In genomic region chr13:78133511-78133910, GRCh38 we compare ENCODE assay signal across 34 cellular contexts.
"Had no signal": no experiment of that assay in that cellular context is flagged by ENCODE, and none has a peak within 500 bp of the region (broad histone marks: within the 10 kb centered on the region; RNA-seq: fewer than 3 reads in every experiment).

No MANE protein-coding gene starts in this region.

- H3K36me3 Mint-ChIP-seq: activated CD4-positive, alpha-beta memory T cell treated with anti-CD3 and anti-CD28 coated beads for 36 hours; activated CD8-positive, alpha-beta memory T cell treated with anti-CD3 and anti-CD28 coated beads, Interleukin-2, amount 10 ng/mL, durations not matched to agents 7 days and 5 days; activated naive CD4-positive, alpha-beta T cell treated with anti-CD3 and anti-CD28 coated beads, Interleukin-2, amount 50 U/mL, for 24 hours; activated naive CD8-positive, alpha-beta T cell treated with anti-CD3 and anti-CD28 coated beads for 36 hours had no signal

- H3K4me3 Mint-ChIP-seq: activated CD4-positive, alpha-beta memory T cell treated with anti-CD3 and anti-CD28 coated beads for 36 hours; activated CD4-positive, alpha-beta T cell treated with anti-CD3 and anti-CD28 coated beads for 36 hours; activated CD4-positive, alpha-beta T cell treated with anti-CD3 and anti-CD28 coated beads, Interleukin-2, amount 10 ng/mL, durations not matched to agents 24 days and 14 days; activated CD8-positive, alpha-beta memory T cell treated with anti-CD3 and anti-CD28 coated beads, Interleukin-2, amount 10 ng/mL, durations not matched to agents 7 days and 5 days; activated CD8-positive, alpha-beta T cell treated with anti-CD3 and anti-CD28 coated beads, Interleukin-2, amount 10 ng/mL, durations not matched to agents 7 days and 5 days; activated naive CD4-positive, alpha-beta T cell treated with anti-CD3 and anti-CD28 coated beads for 36 hours; activated naive CD4-positive, alpha-beta T cell treated with anti-CD3 and anti-CD28 coated beads, Interleukin-2, amount 50 U/mL, for 24 hours; activated naive CD8-positive, alpha-beta T cell treated with anti-CD3 and anti-CD28 coated beads for 36 hours; activated naive CD8-positive, alpha-beta T cell treated with anti-CD3 and anti-CD28 coated beads, Interleukin-2, amount 50 U/mL, for 24 hours; activated T-helper 1 cell treated with anti-CD3 and anti-CD28 coated beads, Interleukin-12 subunit alpha, Interleukin-12 subunit beta, Interleukin-2, Interleukin-4 antibody, amounts not matched to agents 30 ng/mL and 10 ng/mL and 1 ng/mL, durations not matched to agents 14 hours and 24 hours and 36 hours; effector memory CD8-positive, alpha-beta T cell; T-helper 2 cell treated with Interferon-gamma antibody and Interleukin-4, amounts not matched to agents 5 μg/mL and 100 μg/mL, for 36 hours had no signal

- H3K27ac ChIP-seq: adrenal gland, body of pancreas, esophagus muscularis mucosa, foreskin keratinocyte, gastroesophageal sphincter, heart right ventricle, hepatocyte had no signal

- H2AFZ ChIP-seq: hepatocyte had no signal

- H3K9me3 Mint-ChIP-seq: activated CD4-positive, alpha-beta memory T cell treated with anti-CD3 and anti-CD28 coated beads for 36 hours; activated CD4-positive, alpha-beta T cell treated with anti-CD3 and anti-CD28 coated beads, Interleukin-2, amount 10 ng/mL, durations not matched to agents 24 days and 14 days; activated naive CD4-positive, alpha-beta T cell treated with anti-CD3 and anti-CD28 coated beads for 36 hours; activated naive CD4-positive, alpha-beta T cell treated with anti-CD3 and anti-CD28 coated beads, Interleukin-2, amount 50 U/mL, for 24 hours; activated naive CD8-positive, alpha-beta T cell treated with anti-CD3 and anti-CD28 coated beads for 36 hours; activated naive CD8-positive, alpha-beta T cell treated with anti-CD3 and anti-CD28 coated beads, Interleukin-2, amount 50 U/mL, for 24 hours; activated T-helper 1 cell treated with anti-CD3 and anti-CD28 coated beads, Interleukin-12 subunit alpha, Interleukin-12 subunit beta, Interleukin-2, Interleukin-4 antibody, amounts not matched to agents 30 ng/mL and 10 ng/mL and 1 ng/mL, durations not matched to agents 14 hours and 24 hours and 36 hours; activated T-helper 2 cell treated with anti-CD3 and anti-CD28 coated beads, Interferon-gamma antibody, Interleukin-2, Interleukin-4, amounts not matched to agents 10 μg/mL and 5 μg/mL and 100 μg/mL, durations not matched to agents 14 hours and 24 hours and 36 hours; effector memory CD8-positive, alpha-beta T cell; T-helper 2 cell treated with Interferon-gamma antibody and Interleukin-4, amounts not matched to agents 5 μg/mL and 100 μg/mL, for 36 hours had no signal

- DNase-seq: activated CD4-positive, alpha-beta memory T cell treated with anti-CD3 and anti-CD28 coated beads for 36 hours; activated CD4-positive, alpha-beta T cell treated with anti-CD3 and anti-CD28 coated beads for 36 hours; activated CD4-positive, alpha-beta T cell treated with anti-CD3 and anti-CD28 coated beads, Interleukin-2, amount 10 ng/mL, durations not matched to agents 24 days and 14 days; activated CD4-positive, CD25-positive, alpha-beta regulatory T cell; activated CD4-positive, CD25-positive, alpha-beta regulatory T cell treated with anti-CD3 and anti-CD28 coated beads, Interleukin-2, amount 50 U/mL, for 72 hours; activated CD8-positive, alpha-beta memory T cell treated with anti-CD3 and anti-CD28 coated beads, Interleukin-2, amount 10 ng/mL, durations not matched to agents 7 days and 5 days; activated CD8-positive, alpha-beta memory T cell treated with anti-CD3 and anti-CD28 coated beads, Interleukin-2, amount 50 U/mL, for 4 hours; activated CD8-positive, alpha-beta T cell treated with anti-CD3 and anti-CD28 coated beads, Interleukin-2, amount 10 ng/mL, durations not matched to agents 7 days and 5 days; activated effector memory CD4-positive, alpha-beta T cell treated with anti-CD3 and anti-CD28 coated beads, Interleukin-2, amount 50 U/mL, for 16 hours; activated naive CD4-positive, alpha-beta T cell treated with anti-CD3 and anti-CD28 coated beads for 36 hours; activated naive CD8-positive, alpha-beta T cell treated with anti-CD3 and anti-CD28 coated beads for 36 hours; activated naive CD8-positive, alpha-beta T cell treated with anti-CD3 and anti-CD28 coated beads, Interleukin-2, amount 50 U/mL, for 24 hours; activated T-cell treated with anti-CD3 and anti-CD28 coated beads, Interleukin-2, amount 50 U/mL, for 1 hour; activated T-cell treated with anti-CD3 and anti-CD28 coated beads, Interleukin-2, amount 50 U/mL, for 48 hours; adrenal gland; amygdala; aorta; body of pancreas; caudate nucleus; cortex of kidney; dermis blood vessel endothelial cell; effector CD4-positive, alpha-beta T cell; effector memory CD8-positive, alpha-beta T cell; erythroblast; foreskin keratinocyte; heart right ventricle had no signal

- H3K27ac Mint-ChIP-seq: activated CD4-positive, alpha-beta memory T cell treated with anti-CD3 and anti-CD28 coated beads for 36 hours; activated CD4-positive, alpha-beta T cell treated with anti-CD3 and anti-CD28 coated beads for 36 hours; activated CD4-positive, alpha-beta T cell treated with anti-CD3 and anti-CD28 coated beads, Interleukin-2, amount 10 ng/mL, durations not matched to agents 24 days and 14 days; activated CD8-positive, alpha-beta memory T cell treated with anti-CD3 and anti-CD28 coated beads, Interleukin-2, amount 10 ng/mL, durations not matched to agents 7 days and 5 days; activated CD8-positive, alpha-beta T cell treated with anti-CD3 and anti-CD28 coated beads, Interleukin-2, amount 10 ng/mL, durations not matched to agents 7 days and 5 days; activated naive CD4-positive, alpha-beta T cell treated with anti-CD3 and anti-CD28 coated beads for 36 hours; activated naive CD4-positive, alpha-beta T cell treated with anti-CD3 and anti-CD28 coated beads, Interleukin-2, amount 50 U/mL, for 24 hours; activated naive CD8-positive, alpha-beta T cell treated with anti-CD3 and anti-CD28 coated beads for 36 hours; activated naive CD8-positive, alpha-beta T cell treated with anti-CD3 and anti-CD28 coated beads, Interleukin-2, amount 50 U/mL, for 24 hours; activated T-helper 1 cell treated with anti-CD3 and anti-CD28 coated beads, Interleukin-12 subunit alpha, Interleukin-12 subunit beta, Interleukin-2, Interleukin-4 antibody, amounts not matched to agents 30 ng/mL and 10 ng/mL and 1 ng/mL, durations not matched to agents 14 hours and 24 hours and 36 hours; activated T-helper 2 cell treated with anti-CD3 and anti-CD28 coated beads, Interferon-gamma antibody, Interleukin-2, Interleukin-4, amounts not matched to agents 10 μg/mL and 5 μg/mL and 100 μg/mL, durations not matched to agents 14 hours and 24 hours and 36 hours; effector memory CD8-positive, alpha-beta T cell; T-helper 2 cell treated with Interferon-gamma antibody and Interleukin-4, amounts not matched to agents 5 μg/mL and 100 μg/mL, for 36 hours had no signal

- H3K27me3 ChIP-seq: adrenal gland, body of pancreas, esophagus muscularis mucosa, hepatocyte had no signal

- H3K9me3 ChIP-seq: adrenal gland, body of pancreas, esophagus muscularis mucosa, gastroesophageal sphincter, heart right ventricle had no signal

- H3K79me2 ChIP-seq: hepatocyte had no signal

- FAIRE-seq: colon had no signal

- H3K4me2 ChIP-seq: hepatocyte had no signal

- H3K4me1 ChIP-seq: adrenal gland, body of pancreas, foreskin keratinocyte, gastroesophageal sphincter had no signal

- H3K36me3 ChIP-seq: adrenal gland, esophagus muscularis mucosa, gastroesophageal sphincter, heart right ventricle had no signal

- H3K4me3 ChIP-seq: adrenal gland, body of pancreas, esophagus muscularis mucosa, gastroesophageal sphincter, heart right ventricle, hepatocyte had no signal
